Comparison of ENCODE assay signal across 8 cellular contexts in the genomic region with DNA sequence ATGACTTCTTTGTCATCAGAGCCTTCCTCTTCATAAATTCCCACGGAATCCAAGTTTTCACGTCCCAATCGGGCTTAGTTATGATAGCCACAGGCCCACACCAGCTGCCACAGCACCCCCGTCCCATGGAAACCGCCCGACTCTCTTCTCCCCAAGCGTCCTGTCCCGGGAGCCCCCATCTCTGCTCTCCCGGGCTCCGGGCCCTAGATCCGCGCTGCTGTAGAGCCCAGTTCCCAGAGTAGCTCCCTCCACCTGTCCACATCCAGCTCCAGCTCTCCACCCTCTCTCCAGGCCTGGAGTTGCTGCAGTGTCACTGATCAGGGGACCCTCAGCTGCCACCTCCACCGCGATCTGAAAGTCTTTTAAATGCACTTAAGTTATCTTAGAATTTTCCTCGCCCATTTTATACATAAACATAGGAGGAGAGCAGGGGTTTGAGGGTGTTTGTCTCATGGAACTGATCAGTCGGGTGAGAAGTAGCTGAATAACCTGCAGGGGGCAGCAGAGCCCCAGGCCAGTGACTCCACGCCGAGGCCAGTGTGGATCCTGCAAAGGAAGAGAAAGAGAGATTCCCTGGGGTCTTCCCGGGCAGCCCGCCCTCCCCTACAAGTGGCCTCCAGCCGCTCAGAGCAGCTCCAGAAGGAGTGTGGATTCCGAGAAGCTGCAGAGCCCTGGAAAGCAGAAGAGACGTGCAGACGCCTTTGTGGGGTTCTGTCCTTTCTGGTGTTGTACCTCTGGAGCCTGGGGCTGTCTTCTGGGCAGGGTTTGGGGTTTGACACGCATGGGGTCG. TPM values are rescaled to one million over a fixed set of nuclear protein-coding genes. Genes with fewer than 3 reads are reported as not detected.
DNase-seq lines count a peak whose midpoint lies in the region; ATAC-seq, FAIRE-seq and TF ChIP-seq lines count a peak whose summit lies in the region.

No MANE protein-coding gene starts in this region.

- ATAC-seq in GM23338 (peak; percentile 66), GM19035 (IDR thresholded peaks at IDR 0.05; ENCODE audit: unreplicated experiment) (no peak)

- H3K9me2 ChIP-seq in GM23338 (ENCODE audit: insufficient read depth): no peaks in the 10 kb centered on the region

- no peak for FAIRE-seq in endothelial cell of umbilical vein (lab: Jason Lieb, UNC)

- intact Hi-C loops in endothelial cell of umbilical vein (cut with micrococcal nuclease): loop anchor here (1.0 kb wide), 2 partner anchors 24 to 178 kb away; no protein-coding TSS in a partner anchor

- H3K27me3 Mint-ChIP-seq in GM23338 (ENCODE audit: insufficient read depth, low read depth, poor library complexity): peaks cover 6% of the 10 kb centered on the region

- H3K4me3 ChIP-seq in AG09309 (ENCODE audit: control insufficient read depth, low read depth, low read length): no peak overlapping the region
- peak overlapping the region; percentile 72; the same call in 1 of the 2 replicates for H3K4me3 ChIP-seq in GM23338
- no peak overlapping the region for H3K4me3 ChIP-seq in endothelial cell of umbilical vein (replicated peaks in 1 of 3; ENCODE audit: insufficient read depth in 1 of 3, low read depth in 1 of 3, low read length in 3 of 3)

- no peak overlapping the region for H3K27ac ChIP-seq in GM23338 (ENCODE audit: low read depth)
- no peak overlapping the region for H3K27ac ChIP-seq in endothelial cell of umbilical vein (ENCODE audit: insufficient read depth, low read depth, low read length)

- no peak for TF ChIP-seq POLR2A in endothelial cell of umbilical vein (IDR thresholded peaks at IDR 0.05; ENCODE audit: low read depth, low read length)

- no TSS peak for BruUV-seq in endothelial cell of umbilical vein (replicated peaks; lab: Mats Ljungman, UMichigan)

- H3K36me3 ChIP-seq in GM23338 (ENCODE audit: insufficient read depth) (no peaks in the 10 kb centered on the region), endothelial cell of umbilical vein (ENCODE audit: control insufficient read depth in 2 of 2, extremely low read depth in 1 of 2, insufficient read depth in 2 of 2, low read length in 2 of 2) (no peaks in the 10 kb centered on the region)

- H3K36me3 Mint-ChIP-seq in GM23338 (ENCODE audit: low read depth): peaks cover 44% of the 10 kb centered on the region

- H3K4me3 Mint-ChIP-seq in GM23338: no peak overlapping the region

- H3K4me1 ChIP-seq in GM23338 (ENCODE audit: insufficient read depth) (peaks cover 13% of the 10 kb centered on the region), endothelial cell of umbilical vein (ENCODE audit: control insufficient read depth, extremely low read depth, insufficient read depth, low read length) (no peaks in the 10 kb centered on the region)

- peaks cover 98% of the 10 kb centered on the region for H3K9me3 Mint-ChIP-seq in GM23338

- 0 out of 2 replicates have a peak, but pooled peaks cover 4% of the 10 kb centered on the region for H3F3A ChIP-seq in GM23338 (replicated peaks; ENCODE audit: low read depth)

- no peaks in the 10 kb centered on the region; the same call in 1 of the 2 replicates for H4K20me1 ChIP-seq in GM23338 (replicated peaks; ENCODE audit: insufficient read depth)
- H4K20me1 ChIP-seq in endothelial cell of umbilical vein (replicated peaks; ENCODE audit: control insufficient read depth, extremely low read depth, insufficient read depth, low read length): no peaks in the 10 kb centered on the region

- no peaks in the 10 kb centered on the region for H3K4me1 Mint-ChIP-seq in GM23338

- H3K9me3 ChIP-seq in endothelial cell of umbilical vein (replicated peaks; ENCODE audit: control insufficient read depth, insufficient read depth, low read length): no peaks in the 10 kb centered on the region

- POLR2A ChIA-PET in endothelial cell of umbilical vein (lab: Charles Lee): no interaction called here

- CTCF ChIA-PET in endothelial cell of umbilical vein (lab: Charles Lee): interaction anchor here (0.6 to 2.6 kb wide), 11 partner anchors 9 to 797 kb away, joined by 3 to 27 read pairs (median 6); partner anchors contain the start of genes ZNF20, ZNF491 and ZNF700

- H3K4me2 ChIP-seq in GM23338 (peak overlapping the region; percentile 78), endothelial cell of umbilical vein (ENCODE audit: insufficient read depth, low read length) (no peak overlapping the region)

- H2AFZ ChIP-seq in GM23338 (peak overlapping the region; percentile 94), endothelial cell of umbilical vein (ENCODE audit: low read depth, low read length) (no peak overlapping the region)

- H3K27me3 ChIP-seq in GM23338 (ENCODE audit: insufficient read depth): peaks cover 17% of the 10 kb centered on the region
- no peaks in the 10 kb centered on the region for H3K27me3 ChIP-seq in endothelial cell of umbilical vein (ENCODE audit: control insufficient read depth in 2 of 2, insufficient read depth in 2 of 2, low read length in 2 of 2)

- H3K9me1 ChIP-seq in endothelial cell of umbilical vein (replicated peaks; ENCODE audit: control insufficient read depth, extremely low read depth, insufficient read depth, low read length): no peaks in the 10 kb centered on the region

- H3K79me2 ChIP-seq in GM23338 (replicated peaks; ENCODE audit: insufficient read depth) (no peaks in the 10 kb centered on the region), endothelial cell of umbilical vein (ENCODE audit: control insufficient read depth, insufficient read depth, low read length) (no peaks in the 10 kb centered on the region)

- peak; percentile 90 for TF ChIP-seq CTCF in AG09309 (IDR thresholded peaks at IDR 0.05; ENCODE audit: control insufficient read depth, insufficient read depth, low read depth, low read length, missing control alignments)
- TF ChIP-seq CTCF in GM23338 (conservative IDR thresholded peaks at IDR 0.05; ENCODE audit: low read depth in 2 of 2): peak; percentile 86 to 92
- TF ChIP-seq CTCF in endothelial cell of umbilical vein (IDR thresholded peaks at IDR 0.05; ENCODE audit: extremely low read depth in 1 of 2, insufficient read depth in 1 of 2, low read depth in 1 of 2, low read length in 2 of 2): peak; percentile 42 to 68

- H3K27ac Mint-ChIP-seq in GM23338: no peak overlapping the region

- dilution Hi-C loops in endothelial cell of umbilical vein (cut with MboI; ENCODE audit: extremely low pct_ligation_motif_present, low sequenced_read_pairs): no loop called here

- H3K9ac ChIP-seq in endothelial cell of umbilical vein (replicated peaks; ENCODE audit: extremely low read depth, insufficient read depth, low read length): no peak overlapping the region

- DNase-seq in AG09309 (ENCODE audit: low read depth) (no peak), GM23338 (ENCODE audit: low spot score) (peak; percentile 93), NCI-H82 treated with DMSO at 0.1 percent for 48 hours (lab: John Stamatoyannopoulos, UW; ENCODE audit: unreplicated experiment) (peak; percentile 2), endothelial cell of umbilical vein (ENCODE audit: low read depth, low spot score) (peak; percentile 25), midbrain (lab: John Stamatoyannopoulos, UW) (peak; percentile 85)
- peak; percentile 26 to 50 (median 45) for DNase-seq in activated CD8-positive, alpha-beta memory T cell treated with anti-CD3 and anti-CD28 coated beads for 48 hours (ENCODE audit: low read depth in 2 of 3, low spot score in 2 of 3)
- peak; percentile 36 to 42 for DNase-seq in stimulated activated CD8-positive, alpha-beta memory T cell treated with anti-CD3 and anti-CD28 coated beads, Interleukin-15, amount 100 ng/mL, for 48 hours (ENCODE audit: low read depth in 2 of 2)

TF ChIP-seq in GM23338, 12 proteins besides CTCF, POLR2A, EP300 and RAD21 (continues in another document):
- TF ChIP-seq STAT1 (IDR thresholded peaks at IDR 0.05; ENCODE audit: unreplicated experiment): no peak

TF ChIP-seq in endothelial cell of umbilical vein, 7 proteins besides CTCF, POLR2A, EP300 and RAD21:
- TF ChIP-seq, protein P1, sequence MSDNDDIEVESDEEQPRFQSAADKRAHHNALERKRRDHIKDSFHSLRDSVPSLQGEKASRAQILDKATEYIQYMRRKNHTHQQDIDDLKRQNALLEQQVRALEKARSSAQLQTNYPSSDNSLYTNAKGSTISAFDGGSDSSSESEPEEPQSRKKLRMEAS (IDR thresholded peaks at IDR 0.05; ENCODE audit: insufficient read depth, insufficient read length): no peak
- TF ChIP-seq GATA2 (IDR thresholded peaks at IDR 0.05; ENCODE audit: insufficient read depth, insufficient read length, low read depth, low read length) (no peak), FOS (IDR thresholded peaks at IDR 0.05; ENCODE audit: borderline replicate concordance, insufficient read depth, low read length) (no peak), POLR2AphosphoS5 (IDR thresholded peaks at IDR 0.05; ENCODE audit: insufficient read depth, low read depth, low read length) (no peak), MYC (IDR thresholded peaks at IDR 0.05; ENCODE audit: low read depth, low read length) (no peak), EZH2 (IDR thresholded peaks at IDR 0.05; ENCODE audit: borderline replicate concordance, low read depth, low read length, severe bottlenecking) (no peak), JUN (IDR thresholded peaks at IDR 0.05; ENCODE audit: borderline replicate concordance, insufficient read depth, insufficient read length, low read depth) (no peak)

RNA-seq across cellular contexts. Expression of gene ZNF763, which starts 1.1 kb away (rescaled TPM):
- 0.87 and 2.2 TPM in 2 replicates for total RNA-seq in GM23338 (2014; rRNA removed; shearing (Covaris generic))
- polyA plus RNA-seq in GM23338 (2016; fragmentation: Nextera tagmentation; extraction: Ambion mirVana) (0.61 and 1.7 TPM in 2 replicates), endothelial cell of umbilical vein (0.17 and 0.22 TPM in 2 replicates)
- total RNA-seq in endothelial cell of umbilical vein: 0.48 and 0.77 TPM in 2 replicates
- polyA plus RNA-seq in endothelial cell of umbilical vein (2011; cell fraction: cytosol; rRNA removed): 0.19 and 0.32 TPM in 2 replicates
- 0.97 and 1.0 TPM in 2 replicates for polyA plus RNA-seq in endothelial cell of umbilical vein (2011; cell fraction: nucleus; rRNA removed)
- polyA plus RNA-seq in endothelial cell of umbilical vein (2012): 0.72 TPM in 1 of 2 replicates, not detected in the other
- polyA minus RNA-seq in endothelial cell of umbilical vein: not detected in 2 replicates
- not detected for polyA minus RNA-seq in endothelial cell of umbilical vein (2011; cell fraction: cytosol; rRNA and poly(A)+ RNA removed)
- polyA minus RNA-seq in endothelial cell of umbilical vein (2011; cell fraction: nucleus; rRNA and poly(A)+ RNA removed): 0.58 and 0.72 TPM in 2 replicates

RNA-seq across cellular contexts. Expression of gene ZNF700, which starts 38.9 kb away (rescaled TPM):
- total RNA-seq in GM23338 (2014; rRNA removed; shearing (Covaris generic)): 9.3 and 13.6 TPM in 2 replicates
- polyA plus RNA-seq in GM23338 (2016; fragmentation: Nextera tagmentation; extraction: Ambion mirVana): 4.5 and 6.0 TPM in 2 replicates
- 6.9 and 7.9 TPM in 2 replicates for total RNA-seq in endothelial cell of umbilical vein
- 1.8 and 2.3 TPM in 2 replicates for polyA plus RNA-seq in endothelial cell of umbilical vein
- 2.9 and 3.3 TPM in 2 replicates for polyA plus RNA-seq in endothelial cell of umbilical vein (2011; cell fraction: cytosol; rRNA removed)
- polyA plus RNA-seq in endothelial cell of umbilical vein (2011; cell fraction: nucleus; rRNA removed): 24.0 and 26.5 TPM in 2 replicates
- 3.4 and 3.8 TPM in 2 replicates for polyA plus RNA-seq in endothelial cell of umbilical vein (2012)
- 3.2 and 3.9 TPM in 2 replicates for polyA minus RNA-seq in endothelial cell of umbilical vein
- 2.8 TPM for polyA minus RNA-seq in endothelial cell of umbilical vein (2011; cell fraction: cytosol; rRNA and poly(A)+ RNA removed)
- 4.7 and 8.0 TPM in 2 replicates for polyA minus RNA-seq in endothelial cell of umbilical vein (2011; cell fraction: nucleus; rRNA and poly(A)+ RNA removed)
